ENCODE assay signal across 11 cellular contexts in genomic region chr6:155201461-155202226, GRCh38.
DNase-seq lines count a peak whose midpoint lies in the region; ATAC-seq lines count a peak whose summit lies in the region.
"Had no signal": no experiment of that assay in that cellular context is flagged by ENCODE, and none has a peak within 500 bp of the region (broad histone marks: within the 10 kb centered on the region; RNA-seq: fewer than 3 reads in every experiment).

No MANE protein-coding gene starts in this region.

- H3K4me3 ChIP-seq in aorta (ENCODE audit: low read length in 2 of 2), result no peak overlapping the region

- CTCF ChIA-PET in activated CD8-positive, alpha-beta memory T cell treated with anti-CD3 and anti-CD28 coated beads, Interleukin-2, amount 10 ng/mL, durations not matched to agents 7 days and 5 days (lab: Charles Lee), result no interaction called here

- peaks cover 11% of the 10 kb centered on the region for H3K27me3 Mint-ChIP-seq in activated CD8-positive, alpha-beta memory T cell treated with anti-CD3 and anti-CD28 coated beads, Interleukin-2, amount 10 ng/mL, durations not matched to agents 7 days and 5 days

- no peaks in the 10 kb centered on the region for H3K36me3 ChIP-seq in aorta (ENCODE audit: control insufficient read depth in 1 of 2, insufficient read depth in 2 of 2, low read length in 1 of 2)
- H3K36me3 ChIP-seq: BE2C had no signal

- H3K4me1 ChIP-seq in aorta (ENCODE audit: control insufficient read depth in 1 of 2, insufficient read depth in 2 of 2, low read length in 2 of 2), result peaks cover 0 to 4% of the 10 kb centered on the region in 2 donors

- peak overlapping the region in 1 of 2 donors; percentile 64 for H3K27ac ChIP-seq in aorta (ENCODE audit: low read depth in 1 of 2, low read length in 2 of 2)

- no peaks in the 10 kb centered on the region for H3K4me1 Mint-ChIP-seq in activated CD8-positive, alpha-beta memory T cell treated with anti-CD3 and anti-CD28 coated beads, Interleukin-2, amount 10 ng/mL, durations not matched to agents 7 days and 5 days

- no peaks in the 10 kb centered on the region for H3K9me3 Mint-ChIP-seq in activated CD8-positive, alpha-beta memory T cell treated with anti-CD3 and anti-CD28 coated beads, Interleukin-2, amount 10 ng/mL, durations not matched to agents 7 days and 5 days (ENCODE audit: low read depth)

- ATAC-seq in aorta (ENCODE audit: low FRiP score), result peak; percentile 41
- no peak for ATAC-seq in GM21367 (IDR thresholded peaks at IDR 0.05; ENCODE audit: unreplicated experiment)
- ATAC-seq in activated CD8-positive, alpha-beta memory T cell treated with anti-CD3 and anti-CD28 coated beads, Interleukin-2, amount 10 ng/mL, durations not matched to agents 7 days and 5 days, result no peak
- ATAC-seq: esophagus mucosa had no signal

- DNase-seq in NCI-H1436 (lab: John Stamatoyannopoulos, UW) (peak; percentile 16), NCI-H1436 treated with DMSO at 0.1 percent for 48 hours (lab: John Stamatoyannopoulos, UW) (no peak), NCI-H2227 treated with DMSO at 0.1 percent for 48 hours (lab: John Stamatoyannopoulos, UW) (peak; percentile 92), fibroblast of peridontal ligament (ENCODE audit: extremely low read depth) (peak; percentile 72), aorta (no peak), SHP77 (lab: John Stamatoyannopoulos, UW) (no peak)
- DNase-seq in activated CD8-positive, alpha-beta memory T cell treated with anti-CD3 and anti-CD28 coated beads, Interleukin-2, amount 10 ng/mL, durations not matched to agents 7 days and 5 days, result no peak
- DNase-seq: BE2C; stimulated activated CD4-positive, alpha-beta T cell treated with anti-CD3 and anti-CD28 coated beads, Interleukin-1b, Interleukin-23, amount 100 ng/mL, for 48 hours had no signal

- no peaks in the 10 kb centered on the region for H3K9me3 ChIP-seq in aorta (ENCODE audit: control insufficient read depth, low read length)
- H3K9me3 ChIP-seq: BE2C had no signal

- H3K27ac Mint-ChIP-seq in activated CD8-positive, alpha-beta memory T cell treated with anti-CD3 and anti-CD28 coated beads, Interleukin-2, amount 10 ng/mL, durations not matched to agents 7 days and 5 days, result no peak overlapping the region

- H3K4me3 Mint-ChIP-seq in activated CD8-positive, alpha-beta memory T cell treated with anti-CD3 and anti-CD28 coated beads, Interleukin-2, amount 10 ng/mL, durations not matched to agents 7 days and 5 days, result no peak overlapping the region

- H3K36me3 Mint-ChIP-seq in activated CD8-positive, alpha-beta memory T cell treated with anti-CD3 and anti-CD28 coated beads, Interleukin-2, amount 10 ng/mL, durations not matched to agents 7 days and 5 days, result no peaks in the 10 kb centered on the region

- no peaks in the 10 kb centered on the region for H3K27me3 ChIP-seq in aorta (ENCODE audit: control insufficient read depth in 1 of 2, insufficient read depth in 2 of 2, low read length in 1 of 2)
- H3K27me3 ChIP-seq: BE2C had no signal

- 24 to 32% methylated on average over 7 of the region's 7 CpGs for WGBS in aorta, 2 donors

- intact Hi-C loops in aorta (cut with DNase I), result no loop called here

Comparison
In these comparisons a context has a peak if more than half of its experiments do, and no peak if none do; other contexts are left out.
1. DNase-seq: peak in NCI-H1436 (single experiment), NCI-H2227 treated with DMSO at 0.1 percent for 48 hours (single experiment) and fibroblast of peridontal ligament (single experiment); none in NCI-H1436 treated with DMSO at 0.1 percent for 48 hours (single experiment), aorta (0 of 2), SHP77 (0 of 2) and activated CD8-positive, alpha-beta memory T cell treated with anti-CD3 and anti-CD28 coated beads, Interleukin-2, amount 10 ng/mL, durations not matched to agents 7 days and 5 days (single experiment).